Comparison of ENCODE assay signal across 1 cellular context in the genomic region with DNA sequence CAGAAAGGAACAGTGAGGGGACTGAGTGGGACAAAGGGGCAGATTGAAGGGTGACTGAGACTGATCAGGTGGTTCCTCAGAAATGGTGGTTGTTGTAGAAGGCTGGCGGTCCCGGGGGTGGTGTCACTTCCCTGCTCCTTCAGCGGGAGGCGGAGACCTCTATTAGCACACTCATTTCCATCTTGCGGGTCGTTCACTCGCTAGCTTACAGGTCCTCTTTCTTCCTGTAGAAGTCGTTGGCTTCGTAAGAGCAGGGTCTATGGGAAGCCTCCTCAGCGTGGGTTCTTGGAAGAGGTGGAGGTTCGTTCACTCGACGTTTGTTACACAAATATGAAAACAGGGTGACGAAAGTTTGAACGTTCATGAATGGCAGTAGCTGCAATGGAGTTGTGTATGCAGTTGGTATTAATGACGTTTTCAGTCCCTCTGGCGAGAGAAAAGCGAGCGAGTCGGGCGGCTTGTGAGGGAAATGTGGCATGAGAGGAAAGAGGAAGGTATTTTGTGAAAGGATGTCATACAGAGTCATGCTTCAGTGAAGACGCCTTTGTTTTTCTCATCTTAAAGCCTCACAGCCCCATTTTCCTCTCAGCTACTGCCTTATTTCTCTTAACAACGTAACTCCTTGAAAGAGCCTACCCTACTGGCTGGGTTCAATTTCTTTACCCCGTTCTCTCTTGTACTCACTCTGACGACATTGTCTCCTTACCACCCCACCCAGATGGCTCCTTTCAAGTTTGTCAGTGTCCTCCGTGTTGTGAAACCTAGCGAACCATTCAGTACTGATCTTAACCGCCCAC.
TF ChIP-seq lines count a peak whose summit lies in the region.

No MANE protein-coding gene starts in this region.

TF ChIP-seq in K562, 482 proteins besides CTCF, POLR2A, EP300 and RAD21 (continued from another document):
- TF ChIP-seq, protein P1, sequence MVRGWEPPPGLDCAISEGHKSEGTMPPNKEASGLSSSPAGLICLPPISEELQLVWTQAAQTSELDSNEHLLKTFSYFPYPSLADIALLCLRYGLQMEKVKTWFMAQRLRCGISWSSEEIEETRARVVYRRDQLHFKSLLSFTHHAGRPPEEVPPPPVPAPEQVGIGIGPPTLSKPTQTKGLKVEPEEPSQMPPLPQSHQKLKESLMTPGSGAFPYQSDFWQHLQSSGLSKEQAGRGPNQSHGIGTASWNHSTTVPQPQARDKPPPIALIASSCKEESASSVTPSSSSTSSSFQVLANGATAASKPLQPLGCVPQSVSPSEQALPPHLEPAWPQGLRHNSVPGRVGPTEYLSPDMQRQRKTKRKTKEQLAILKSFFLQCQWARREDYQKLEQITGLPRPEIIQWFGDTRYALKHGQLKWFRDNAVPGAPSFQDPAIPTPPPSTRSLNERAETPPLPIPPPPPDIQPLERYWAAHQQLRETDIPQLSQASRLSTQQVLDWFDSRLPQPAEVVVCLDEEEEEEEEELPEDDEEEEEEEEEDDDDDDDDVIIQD (CRISPR knock-in tag; IDR thresholded peaks at IDR 0.05), result no peak
- TF ChIP-seq, protein P2, sequence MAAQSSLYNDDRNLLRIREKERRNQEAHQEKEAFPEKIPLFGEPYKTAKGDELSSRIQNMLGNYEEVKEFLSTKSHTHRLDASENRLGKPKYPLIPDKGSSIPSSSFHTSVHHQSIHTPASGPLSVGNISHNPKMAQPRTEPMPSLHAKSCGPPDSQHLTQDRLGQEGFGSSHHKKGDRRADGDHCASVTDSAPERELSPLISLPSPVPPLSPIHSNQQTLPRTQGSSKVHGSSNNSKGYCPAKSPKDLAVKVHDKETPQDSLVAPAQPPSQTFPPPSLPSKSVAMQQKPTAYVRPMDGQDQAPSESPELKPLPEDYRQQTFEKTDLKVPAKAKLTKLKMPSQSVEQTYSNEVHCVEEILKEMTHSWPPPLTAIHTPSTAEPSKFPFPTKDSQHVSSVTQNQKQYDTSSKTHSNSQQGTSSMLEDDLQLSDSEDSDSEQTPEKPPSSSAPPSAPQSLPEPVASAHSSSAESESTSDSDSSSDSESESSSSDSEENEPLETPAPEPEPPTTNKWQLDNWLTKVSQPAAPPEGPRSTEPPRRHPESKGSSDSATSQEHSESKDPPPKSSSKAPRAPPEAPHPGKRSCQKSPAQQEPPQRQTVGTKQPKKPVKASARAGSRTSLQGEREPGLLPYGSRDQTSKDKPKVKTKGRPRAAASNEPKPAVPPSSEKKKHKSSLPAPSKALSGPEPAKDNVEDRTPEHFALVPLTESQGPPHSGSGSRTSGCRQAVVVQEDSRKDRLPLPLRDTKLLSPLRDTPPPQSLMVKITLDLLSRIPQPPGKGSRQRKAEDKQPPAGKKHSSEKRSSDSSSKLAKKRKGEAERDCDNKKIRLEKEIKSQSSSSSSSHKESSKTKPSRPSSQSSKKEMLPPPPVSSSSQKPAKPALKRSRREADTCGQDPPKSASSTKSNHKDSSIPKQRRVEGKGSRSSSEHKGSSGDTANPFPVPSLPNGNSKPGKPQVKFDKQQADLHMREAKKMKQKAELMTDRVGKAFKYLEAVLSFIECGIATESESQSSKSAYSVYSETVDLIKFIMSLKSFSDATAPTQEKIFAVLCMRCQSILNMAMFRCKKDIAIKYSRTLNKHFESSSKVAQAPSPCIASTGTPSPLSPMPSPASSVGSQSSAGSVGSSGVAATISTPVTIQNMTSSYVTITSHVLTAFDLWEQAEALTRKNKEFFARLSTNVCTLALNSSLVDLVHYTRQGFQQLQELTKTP (IDR thresholded peaks at IDR 0.05; ENCODE audit: low read depth in 1 of 2, partially characterized antibody in 2 of 2), result peak in 1 of 2 experiments; percentile 49
- TF ChIP-seq, protein P3, sequence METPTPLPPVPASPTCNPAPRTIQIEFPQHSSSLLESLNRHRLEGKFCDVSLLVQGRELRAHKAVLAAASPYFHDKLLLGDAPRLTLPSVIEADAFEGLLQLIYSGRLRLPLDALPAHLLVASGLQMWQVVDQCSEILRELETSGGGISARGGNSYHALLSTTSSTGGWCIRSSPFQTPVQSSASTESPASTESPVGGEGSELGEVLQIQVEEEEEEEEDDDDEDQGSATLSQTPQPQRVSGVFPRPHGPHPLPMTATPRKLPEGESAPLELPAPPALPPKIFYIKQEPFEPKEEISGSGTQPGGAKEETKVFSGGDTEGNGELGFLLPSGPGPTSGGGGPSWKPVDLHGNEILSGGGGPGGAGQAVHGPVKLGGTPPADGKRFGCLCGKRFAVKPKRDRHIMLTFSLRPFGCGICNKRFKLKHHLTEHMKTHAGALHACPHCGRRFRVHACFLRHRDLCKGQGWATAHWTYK (CRISPR knock-in tag; IDR thresholded peaks at IDR 0.05), result 0 out of 2 replicates have a peak, but pooled peaks have one; percentile 2
- TF ChIP-seq, protein P4, sequence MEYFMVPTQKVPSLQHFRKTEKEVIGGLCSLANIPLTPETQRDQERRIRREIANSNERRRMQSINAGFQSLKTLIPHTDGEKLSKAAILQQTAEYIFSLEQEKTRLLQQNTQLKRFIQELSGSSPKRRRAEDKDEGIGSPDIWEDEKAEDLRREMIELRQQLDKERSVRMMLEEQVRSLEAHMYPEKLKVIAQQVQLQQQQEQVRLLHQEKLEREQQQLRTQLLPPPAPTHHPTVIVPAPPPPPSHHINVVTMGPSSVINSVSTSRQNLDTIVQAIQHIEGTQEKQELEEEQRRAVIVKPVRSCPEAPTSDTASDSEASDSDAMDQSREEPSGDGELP (CRISPR knock-in tag; IDR thresholded peaks at IDR 0.05; ENCODE audit: borderline replicate concordance), result no peak
- TF ChIP-seq, protein P5, sequence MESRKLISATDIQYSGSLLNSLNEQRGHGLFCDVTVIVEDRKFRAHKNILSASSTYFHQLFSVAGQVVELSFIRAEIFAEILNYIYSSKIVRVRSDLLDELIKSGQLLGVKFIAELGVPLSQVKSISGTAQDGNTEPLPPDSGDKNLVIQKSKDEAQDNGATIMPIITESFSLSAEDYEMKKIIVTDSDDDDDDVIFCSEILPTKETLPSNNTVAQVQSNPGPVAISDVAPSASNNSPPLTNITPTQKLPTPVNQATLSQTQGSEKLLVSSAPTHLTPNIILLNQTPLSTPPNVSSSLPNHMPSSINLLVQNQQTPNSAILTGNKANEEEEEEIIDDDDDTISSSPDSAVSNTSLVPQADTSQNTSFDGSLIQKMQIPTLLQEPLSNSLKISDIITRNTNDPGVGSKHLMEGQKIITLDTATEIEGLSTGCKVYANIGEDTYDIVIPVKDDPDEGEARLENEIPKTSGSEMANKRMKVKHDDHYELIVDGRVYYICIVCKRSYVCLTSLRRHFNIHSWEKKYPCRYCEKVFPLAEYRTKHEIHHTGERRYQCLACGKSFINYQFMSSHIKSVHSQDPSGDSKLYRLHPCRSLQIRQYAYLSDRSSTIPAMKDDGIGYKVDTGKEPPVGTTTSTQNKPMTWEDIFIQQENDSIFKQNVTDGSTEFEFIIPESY (CRISPR knock-in tag; IDR thresholded peaks at IDR 0.05), result peak; percentile 98
- TF ChIP-seq, protein P6, sequence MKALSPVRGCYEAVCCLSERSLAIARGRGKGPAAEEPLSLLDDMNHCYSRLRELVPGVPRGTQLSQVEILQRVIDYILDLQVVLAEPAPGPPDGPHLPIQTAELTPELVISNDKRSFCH (CRISPR knock-in tag; IDR thresholded peaks at IDR 0.05), result no peak
- TF ChIP-seq, protein P6 (tag; IDR thresholded peaks at IDR 0.05), result peak; percentile 29; the same call in 1 of the 2 replicates
- TF ChIP-seq, protein P7, sequence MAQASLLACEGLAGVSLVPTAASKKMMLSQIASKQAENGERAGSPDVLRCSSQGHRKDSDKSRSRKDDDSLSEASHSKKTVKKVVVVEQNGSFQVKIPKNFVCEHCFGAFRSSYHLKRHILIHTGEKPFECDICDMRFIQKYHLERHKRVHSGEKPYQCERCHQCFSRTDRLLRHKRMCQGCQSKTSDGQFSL (CRISPR knock-in tag; IDR thresholded peaks at IDR 0.05), result no peak
- TF ChIP-seq, protein P7 (tag; IDR thresholded peaks at IDR 0.05), result 0 out of 4 replicates have a peak, but pooled peaks of 1 of the 2 experiments have one; percentile 21
- TF ChIP-seq, protein P8, sequence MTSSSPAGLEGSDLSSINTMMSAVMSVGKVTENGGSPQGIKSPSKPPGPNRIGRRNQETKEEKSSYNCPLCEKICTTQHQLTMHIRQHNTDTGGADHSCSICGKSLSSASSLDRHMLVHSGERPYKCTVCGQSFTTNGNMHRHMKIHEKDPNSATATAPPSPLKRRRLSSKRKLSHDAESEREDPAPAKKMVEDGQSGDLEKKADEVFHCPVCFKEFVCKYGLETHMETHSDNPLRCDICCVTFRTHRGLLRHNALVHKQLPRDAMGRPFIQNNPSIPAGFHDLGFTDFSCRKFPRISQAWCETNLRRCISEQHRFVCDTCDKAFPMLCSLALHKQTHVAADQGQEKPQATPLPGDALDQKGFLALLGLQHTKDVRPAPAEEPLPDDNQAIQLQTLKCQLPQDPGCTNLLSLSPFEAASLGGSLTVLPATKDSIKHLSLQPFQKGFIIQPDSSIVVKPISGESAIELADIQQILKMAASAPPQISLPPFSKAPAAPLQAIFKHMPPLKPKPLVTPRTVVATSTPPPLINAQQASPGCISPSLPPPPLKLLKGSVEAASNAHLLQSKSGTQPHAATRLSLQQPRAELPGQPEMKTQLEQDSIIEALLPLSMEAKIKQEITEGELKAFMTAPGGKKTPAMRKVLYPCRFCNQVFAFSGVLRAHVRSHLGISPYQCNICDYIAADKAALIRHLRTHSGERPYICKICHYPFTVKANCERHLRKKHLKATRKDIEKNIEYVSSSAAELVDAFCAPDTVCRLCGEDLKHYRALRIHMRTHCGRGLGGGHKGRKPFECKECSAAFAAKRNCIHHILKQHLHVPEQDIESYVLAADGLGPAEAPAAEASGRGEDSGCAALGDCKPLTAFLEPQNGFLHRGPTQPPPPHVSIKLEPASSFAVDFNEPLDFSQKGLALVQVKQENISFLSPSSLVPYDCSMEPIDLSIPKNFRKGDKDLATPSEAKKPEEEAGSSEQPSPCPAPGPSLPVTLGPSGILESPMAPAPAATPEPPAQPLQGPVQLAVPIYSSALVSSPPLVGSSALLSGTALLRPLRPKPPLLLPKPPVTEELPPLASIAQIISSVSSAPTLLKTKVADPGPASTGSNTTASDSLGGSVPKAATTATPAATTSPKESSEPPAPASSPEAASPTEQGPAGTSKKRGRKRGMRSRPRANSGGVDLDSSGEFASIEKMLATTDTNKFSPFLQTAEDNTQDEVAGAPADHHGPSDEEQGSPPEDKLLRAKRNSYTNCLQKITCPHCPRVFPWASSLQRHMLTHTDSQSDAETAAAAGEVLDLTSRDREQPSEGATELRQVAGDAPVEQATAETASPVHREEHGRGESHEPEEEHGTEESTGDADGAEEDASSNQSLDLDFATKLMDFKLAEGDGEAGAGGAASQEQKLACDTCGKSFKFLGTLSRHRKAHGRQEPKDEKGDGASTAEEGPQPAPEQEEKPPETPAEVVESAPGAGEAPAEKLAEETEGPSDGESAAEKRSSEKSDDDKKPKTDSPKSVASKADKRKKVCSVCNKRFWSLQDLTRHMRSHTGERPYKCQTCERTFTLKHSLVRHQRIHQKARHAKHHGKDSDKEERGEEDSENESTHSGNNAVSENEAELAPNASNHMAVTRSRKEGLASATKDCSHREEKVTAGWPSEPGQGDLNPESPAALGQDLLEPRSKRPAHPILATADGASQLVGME (CRISPR knock-in tag; IDR thresholded peaks at IDR 0.05), result no peak
- TF ChIP-seq, protein P9, sequence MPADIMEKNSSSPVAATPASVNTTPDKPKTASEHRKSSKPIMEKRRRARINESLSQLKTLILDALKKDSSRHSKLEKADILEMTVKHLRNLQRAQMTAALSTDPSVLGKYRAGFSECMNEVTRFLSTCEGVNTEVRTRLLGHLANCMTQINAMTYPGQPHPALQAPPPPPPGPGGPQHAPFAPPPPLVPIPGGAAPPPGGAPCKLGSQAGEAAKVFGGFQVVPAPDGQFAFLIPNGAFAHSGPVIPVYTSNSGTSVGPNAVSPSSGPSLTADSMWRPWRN (IDR thresholded peaks at IDR 0.05; ENCODE audit: low read depth), result 0 out of 2 replicates have a peak, but pooled peaks have one; percentile 8
- peak; percentile 46; the same call in 1 of the 2 replicates for TF ChIP-seq EHMT2 (IDR thresholded peaks at IDR 0.05)
- no peak for TF ChIP-seq LEF1 (IDR thresholded peaks at IDR 0.05)
- 0 out of 2 replicates have a peak, but pooled peaks have one; percentile 49 for TF ChIP-seq MIER1 (IDR thresholded peaks at IDR 0.05; ENCODE audit: low read depth)
